ENCODE assay signal across 33 cellular contexts in the genomic region with DNA sequence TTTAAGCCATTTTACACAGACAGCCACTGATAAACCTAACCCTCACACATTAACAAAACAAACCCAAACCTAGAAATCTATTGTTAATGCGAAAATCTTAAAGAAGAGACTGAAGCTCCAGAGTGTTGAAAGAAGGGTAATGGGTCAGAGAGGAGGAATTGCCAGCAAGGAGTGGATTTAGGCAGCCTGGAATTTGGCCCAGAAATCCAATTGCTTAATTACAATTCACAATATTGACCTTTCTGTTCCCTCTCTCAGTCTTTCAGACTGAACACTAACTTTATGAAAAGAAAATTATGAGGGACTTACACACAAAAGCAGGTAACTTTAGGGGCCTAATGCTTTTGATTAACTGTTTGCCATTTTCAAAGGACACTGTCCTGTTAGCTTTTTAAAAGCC.
"Had no signal": no experiment of that assay in that cellular context is flagged by ENCODE, and none has a peak within 500 bp of the region (broad histone marks: within the 10 kb centered on the region; RNA-seq: fewer than 3 reads in every experiment).

No MANE protein-coding gene starts in this region.

- H3K4me1 Mint-ChIP-seq: activated CD4-positive, alpha-beta T cell treated with anti-CD3 and anti-CD28 coated beads for 36 hours; activated CD8-positive, alpha-beta memory T cell treated with anti-CD3 and anti-CD28 coated beads, Interleukin-2, amount 10 ng/mL, durations not matched to agents 7 days and 5 days; activated naive CD4-positive, alpha-beta T cell treated with anti-CD3 and anti-CD28 coated beads, Interleukin-2, amount 50 U/mL, for 24 hours; activated naive CD8-positive, alpha-beta T cell treated with anti-CD3 and anti-CD28 coated beads for 36 hours; activated naive CD8-positive, alpha-beta T cell treated with anti-CD3 and anti-CD28 coated beads, Interleukin-2, amount 50 U/mL, for 24 hours; central memory CD8-positive, alpha-beta T cell; T-helper 17 cell had no signal

- H3K36me3 Mint-ChIP-seq: activated CD4-positive, alpha-beta memory T cell treated with anti-CD3 and anti-CD28 coated beads for 36 hours; activated CD8-positive, alpha-beta memory T cell treated with anti-CD3 and anti-CD28 coated beads, Interleukin-2, amount 10 ng/mL, durations not matched to agents 7 days and 5 days; activated naive CD4-positive, alpha-beta T cell treated with anti-CD3 and anti-CD28 coated beads, Interleukin-2, amount 50 U/mL, for 24 hours; activated naive CD8-positive, alpha-beta T cell treated with anti-CD3 and anti-CD28 coated beads for 36 hours had no signal

- FAIRE-seq: bronchial epithelial cell had no signal

- H3K4me3 ChIP-seq: ascending aorta, esophagus muscularis mucosa, gastroesophageal sphincter, heart right ventricle had no signal

- H3K9me3 ChIP-seq: ascending aorta, esophagus muscularis mucosa, gastroesophageal sphincter, heart right ventricle had no signal

- H3K27me3 ChIP-seq: ascending aorta, brain microvascular endothelial cell, gastroesophageal sphincter had no signal

- H3K4me3 Mint-ChIP-seq: activated CD4-positive, alpha-beta memory T cell treated with anti-CD3 and anti-CD28 coated beads for 36 hours; activated CD4-positive, alpha-beta T cell treated with anti-CD3 and anti-CD28 coated beads for 36 hours; activated CD4-positive, alpha-beta T cell treated with anti-CD3 and anti-CD28 coated beads, Interleukin-2, amount 10 ng/mL, durations not matched to agents 24 days and 14 days; activated CD8-positive, alpha-beta memory T cell treated with anti-CD3 and anti-CD28 coated beads, Interleukin-2, amount 10 ng/mL, durations not matched to agents 7 days and 5 days; activated CD8-positive, alpha-beta T cell treated with anti-CD3 and anti-CD28 coated beads, Interleukin-2, amount 10 ng/mL, durations not matched to agents 7 days and 5 days; activated naive CD4-positive, alpha-beta T cell treated with anti-CD3 and anti-CD28 coated beads for 36 hours; activated naive CD4-positive, alpha-beta T cell treated with anti-CD3 and anti-CD28 coated beads, Interleukin-2, amount 50 U/mL, for 24 hours; activated naive CD8-positive, alpha-beta T cell treated with anti-CD3 and anti-CD28 coated beads for 36 hours; activated naive CD8-positive, alpha-beta T cell treated with anti-CD3 and anti-CD28 coated beads, Interleukin-2, amount 50 U/mL, for 24 hours; activated T-helper 1 cell treated with anti-CD3 and anti-CD28 coated beads, Interleukin-12 subunit alpha, Interleukin-12 subunit beta, Interleukin-2, Interleukin-4 antibody, amounts not matched to agents 30 ng/mL and 10 ng/mL and 1 ng/mL, durations not matched to agents 14 hours and 24 hours and 36 hours; central memory CD8-positive, alpha-beta T cell; T-helper 17 cell; T-helper 2 cell treated with Interferon-gamma antibody and Interleukin-4, amounts not matched to agents 5 μg/mL and 100 μg/mL, for 36 hours had no signal

- H3K27ac Mint-ChIP-seq: activated CD4-positive, alpha-beta memory T cell treated with anti-CD3 and anti-CD28 coated beads for 36 hours; activated CD4-positive, alpha-beta T cell treated with anti-CD3 and anti-CD28 coated beads for 36 hours; activated CD4-positive, alpha-beta T cell treated with anti-CD3 and anti-CD28 coated beads, Interleukin-2, amount 10 ng/mL, durations not matched to agents 24 days and 14 days; activated CD8-positive, alpha-beta memory T cell treated with anti-CD3 and anti-CD28 coated beads, Interleukin-2, amount 10 ng/mL, durations not matched to agents 7 days and 5 days; activated CD8-positive, alpha-beta T cell treated with anti-CD3 and anti-CD28 coated beads, Interleukin-2, amount 10 ng/mL, durations not matched to agents 7 days and 5 days; activated naive CD4-positive, alpha-beta T cell treated with anti-CD3 and anti-CD28 coated beads for 36 hours; activated naive CD4-positive, alpha-beta T cell treated with anti-CD3 and anti-CD28 coated beads, Interleukin-2, amount 50 U/mL, for 24 hours; activated naive CD8-positive, alpha-beta T cell treated with anti-CD3 and anti-CD28 coated beads for 36 hours; activated naive CD8-positive, alpha-beta T cell treated with anti-CD3 and anti-CD28 coated beads, Interleukin-2, amount 50 U/mL, for 24 hours; activated T-helper 1 cell treated with anti-CD3 and anti-CD28 coated beads, Interleukin-12 subunit alpha, Interleukin-12 subunit beta, Interleukin-2, Interleukin-4 antibody, amounts not matched to agents 30 ng/mL and 10 ng/mL and 1 ng/mL, durations not matched to agents 14 hours and 24 hours and 36 hours; activated T-helper 2 cell treated with anti-CD3 and anti-CD28 coated beads, Interferon-gamma antibody, Interleukin-2, Interleukin-4, amounts not matched to agents 10 μg/mL and 5 μg/mL and 100 μg/mL, durations not matched to agents 14 hours and 24 hours and 36 hours; T-helper 17 cell; T-helper 2 cell treated with Interferon-gamma antibody and Interleukin-4, amounts not matched to agents 5 μg/mL and 100 μg/mL, for 36 hours had no signal

- H3K4me1 ChIP-seq: ascending aorta, esophagus muscularis mucosa, gastroesophageal sphincter, heart right ventricle had no signal

- H3K36me3 ChIP-seq: ascending aorta, brain microvascular endothelial cell, esophagus muscularis mucosa, gastroesophageal sphincter, heart right ventricle, WERI-Rb-1 had no signal

- H3K9me3 Mint-ChIP-seq: activated CD4-positive, alpha-beta memory T cell treated with anti-CD3 and anti-CD28 coated beads for 36 hours; activated naive CD4-positive, alpha-beta T cell treated with anti-CD3 and anti-CD28 coated beads for 36 hours; activated naive CD4-positive, alpha-beta T cell treated with anti-CD3 and anti-CD28 coated beads, Interleukin-2, amount 50 U/mL, for 24 hours; activated naive CD8-positive, alpha-beta T cell treated with anti-CD3 and anti-CD28 coated beads for 36 hours; activated naive CD8-positive, alpha-beta T cell treated with anti-CD3 and anti-CD28 coated beads, Interleukin-2, amount 50 U/mL, for 24 hours; activated T-helper 1 cell treated with anti-CD3 and anti-CD28 coated beads, Interleukin-12 subunit alpha, Interleukin-12 subunit beta, Interleukin-2, Interleukin-4 antibody, amounts not matched to agents 30 ng/mL and 10 ng/mL and 1 ng/mL, durations not matched to agents 14 hours and 24 hours and 36 hours; activated T-helper 2 cell treated with anti-CD3 and anti-CD28 coated beads, Interferon-gamma antibody, Interleukin-2, Interleukin-4, amounts not matched to agents 10 μg/mL and 5 μg/mL and 100 μg/mL, durations not matched to agents 14 hours and 24 hours and 36 hours; central memory CD8-positive, alpha-beta T cell; T-helper 2 cell treated with Interferon-gamma antibody and Interleukin-4, amounts not matched to agents 5 μg/mL and 100 μg/mL, for 36 hours had no signal

- DNase-seq: activated CD4-positive, alpha-beta memory T cell treated with anti-CD3 and anti-CD28 coated beads for 36 hours; activated CD4-positive, alpha-beta T cell treated with anti-CD3 and anti-CD28 coated beads for 36 hours; activated CD4-positive, alpha-beta T cell treated with anti-CD3 and anti-CD28 coated beads, Interleukin-2, amount 10 ng/mL, durations not matched to agents 24 days and 14 days; activated CD4-positive, CD25-positive, alpha-beta regulatory T cell; activated CD4-positive, CD25-positive, alpha-beta regulatory T cell treated with anti-CD3 and anti-CD28 coated beads, Interleukin-2, amount 50 U/mL, for 72 hours; activated CD8-positive, alpha-beta memory T cell treated with anti-CD3 and anti-CD28 coated beads, Interleukin-2, amount 10 ng/mL, durations not matched to agents 7 days and 5 days; activated CD8-positive, alpha-beta memory T cell treated with anti-CD3 and anti-CD28 coated beads, Interleukin-2, amount 50 U/mL, for 4 hours; activated CD8-positive, alpha-beta T cell treated with anti-CD3 and anti-CD28 coated beads, Interleukin-2, amount 10 ng/mL, durations not matched to agents 7 days and 5 days; activated effector memory CD4-positive, alpha-beta T cell treated with anti-CD3 and anti-CD28 coated beads, Interleukin-2, amount 50 U/mL, for 16 hours; activated naive CD4-positive, alpha-beta T cell treated with anti-CD3 and anti-CD28 coated beads for 36 hours; activated naive CD8-positive, alpha-beta T cell treated with anti-CD3 and anti-CD28 coated beads for 36 hours; activated naive CD8-positive, alpha-beta T cell treated with anti-CD3 and anti-CD28 coated beads, Interleukin-2, amount 50 U/mL, for 24 hours; activated T-cell treated with anti-CD3 and anti-CD28 coated beads, Interleukin-2, amount 50 U/mL, for 1 hour; activated T-cell treated with anti-CD3 and anti-CD28 coated beads, Interleukin-2, amount 50 U/mL, for 48 hours; brain microvascular endothelial cell; cortex of kidney; effector memory CD4-positive, alpha-beta T cell; erythroblast; foreskin melanocyte; heart right ventricle; T-helper 1 cell; T-helper 17 cell; T1000; WERI-Rb-1 had no signal

- H3K27ac ChIP-seq: ascending aorta, brain microvascular endothelial cell, esophagus muscularis mucosa, gastroesophageal sphincter, heart right ventricle, WERI-Rb-1 had no signal

- H3K27me3 Mint-ChIP-seq: activated CD4-positive, alpha-beta memory T cell treated with anti-CD3 and anti-CD28 coated beads for 36 hours; activated CD4-positive, alpha-beta T cell treated with anti-CD3 and anti-CD28 coated beads for 36 hours; activated CD4-positive, alpha-beta T cell treated with anti-CD3 and anti-CD28 coated beads, Interleukin-2, amount 10 ng/mL, durations not matched to agents 24 days and 14 days; activated CD8-positive, alpha-beta memory T cell treated with anti-CD3 and anti-CD28 coated beads, Interleukin-2, amount 10 ng/mL, durations not matched to agents 7 days and 5 days; activated naive CD4-positive, alpha-beta T cell treated with anti-CD3 and anti-CD28 coated beads, Interleukin-2, amount 50 U/mL, for 24 hours; activated naive CD8-positive, alpha-beta T cell treated with anti-CD3 and anti-CD28 coated beads for 36 hours; activated naive CD8-positive, alpha-beta T cell treated with anti-CD3 and anti-CD28 coated beads, Interleukin-2, amount 50 U/mL, for 24 hours; T-helper 17 cell had no signal
